ENCODE assay signal across 32 cellular contexts in genomic region chr18:770583-770961, GRCh38. TPM values are rescaled to one million over a fixed set of nuclear protein-coding genes. Genes with fewer than 3 reads are reported as not detected.
DNase-seq lines count a peak whose midpoint lies in the region; ATAC-seq, FAIRE-seq and TF ChIP-seq lines count a peak whose summit lies in the region.
"Had no signal": no experiment of that assay in that cellular context is flagged by ENCODE, and none has a peak within 500 bp of the region (broad histone marks: within the 10 kb centered on the region; RNA-seq: fewer than 3 reads in every experiment).

No MANE protein-coding gene starts in this region.

- H3K4me3 Mint-ChIP-seq in CD8-positive, alpha-beta T cell, result no peak overlapping the region
- H3K4me3 Mint-ChIP-seq in activated naive CD8-positive, alpha-beta T cell treated with anti-CD3 and anti-CD28 coated beads, Interleukin-2, amount 50 U/mL, for 24 hours, result no peak overlapping the region
- H3K4me3 Mint-ChIP-seq in mesothelial cell of epicardium, result no peak overlapping the region
- H3K4me3 Mint-ChIP-seq in CD14-positive monocyte, result peak overlapping the region in 1 of 2 donors; percentile 40
- H3K4me3 Mint-ChIP-seq: activated CD4-positive, alpha-beta T cell treated with anti-CD3 and anti-CD28 coated beads, Interleukin-2, amount 10 ng/mL, durations not matched to agents 24 days and 14 days; activated naive CD4-positive, alpha-beta T cell treated with anti-CD3 and anti-CD28 coated beads for 36 hours; endodermal cell; T-helper 2 cell treated with Interferon-gamma antibody and Interleukin-4, amounts not matched to agents 5 μg/mL and 100 μg/mL, for 36 hours had no signal

- peaks cover 12% of the 10 kb centered on the region for H3K36me3 Mint-ChIP-seq in CD8-positive, alpha-beta T cell
- H3K36me3 Mint-ChIP-seq in activated naive CD8-positive, alpha-beta T cell treated with anti-CD3 and anti-CD28 coated beads, Interleukin-2, amount 50 U/mL, for 24 hours (ENCODE audit: low read depth), result peaks cover 16% of the 10 kb centered on the region
- no peaks in the 10 kb centered on the region for H3K36me3 Mint-ChIP-seq in mesothelial cell of epicardium
- H3K36me3 Mint-ChIP-seq in CD14-positive monocyte, result no peaks in the 10 kb centered on the region

- DNase-seq in CD8-positive, alpha-beta T cell, result no peak
- DNase-seq in H54 (ENCODE audit: insufficient read length, low spot score), result no peak
- DNase-seq in activated naive CD8-positive, alpha-beta T cell treated with anti-CD3 and anti-CD28 coated beads, Interleukin-2, amount 50 U/mL, for 24 hours, result no peak
- no peak for DNase-seq in mesothelial cell of epicardium (ENCODE audit: low spot score in 2 of 2, unreplicated experiment in 2 of 2)
- no peak for DNase-seq in esophagus muscularis mucosa (ENCODE audit: extremely low spot score)
- no peak for DNase-seq in ovary
- DNase-seq in omental fat pad (ENCODE audit: low spot score), result no peak
- DNase-seq in CD14-positive monocyte (ENCODE audit: low spot score), result no peak
- DNase-seq: activated CD4-positive, alpha-beta T cell treated with anti-CD3 and anti-CD28 coated beads, Interleukin-2, amount 10 ng/mL, durations not matched to agents 24 days and 14 days; activated naive CD4-positive, alpha-beta T cell treated with anti-CD3 and anti-CD28 coated beads for 36 hours; activated T-cell treated with anti-CD3 and anti-CD28 coated beads, Interleukin-2, amount 50 U/mL, for 48 hours; aorta; cortex of kidney; DMS153; endodermal cell; MV-4-11; NCI-H1694; NCI-H748 treated with DMSO at 0.1 percent for 48 hours; pancreas; right lobe of liver; stimulated activated CD4-positive, alpha-beta T cell treated with anti-CD3 and anti-CD28 coated beads, Interleukin-4, amount 100 ng/mL, for 4 hours; stimulated activated naive CD4-positive, alpha-beta T cell treated with Interleukin-2 at 50 U/mL for 16 hours had no signal

- peak overlapping the region; percentile 0 for H3K27ac Mint-ChIP-seq in CD8-positive, alpha-beta T cell
- H3K27ac Mint-ChIP-seq in activated naive CD8-positive, alpha-beta T cell treated with anti-CD3 and anti-CD28 coated beads, Interleukin-2, amount 50 U/mL, for 24 hours, result peak overlapping the region; percentile 8
- peak overlapping the region; percentile 54 for H3K27ac Mint-ChIP-seq in mesothelial cell of epicardium
- peak overlapping the region in 1 of 7 donors; percentile 11 for H3K27ac Mint-ChIP-seq in CD14-positive monocyte
- H3K27ac Mint-ChIP-seq: activated CD4-positive, alpha-beta T cell treated with anti-CD3 and anti-CD28 coated beads, Interleukin-2, amount 10 ng/mL, durations not matched to agents 24 days and 14 days; activated naive CD4-positive, alpha-beta T cell treated with anti-CD3 and anti-CD28 coated beads for 36 hours; endodermal cell; T-helper 2 cell treated with Interferon-gamma antibody and Interleukin-4, amounts not matched to agents 5 μg/mL and 100 μg/mL, for 36 hours had no signal

- ATAC-seq in CD8-positive, alpha-beta T cell, result no peak
- ATAC-seq in activated naive CD8-positive, alpha-beta T cell treated with anti-CD3 and anti-CD28 coated beads, Interleukin-2, amount 50 U/mL, for 24 hours, result no peak
- ATAC-seq in omental fat pad (ENCODE audit: low FRiP score), result no peak
- ATAC-seq: gastroesophageal sphincter, pancreas, SK-N-SH treated with all-trans-retinoic acid at 6 μM for 48 hours had no signal

- H3K9me3 ChIP-seq in CD8-positive, alpha-beta T cell (ENCODE audit: low read length), result no peaks in the 10 kb centered on the region
- H3K9me3 ChIP-seq in esophagus muscularis mucosa, result no peaks in the 10 kb centered on the region
- no peaks in the 10 kb centered on the region for H3K9me3 ChIP-seq in ovary
- H3K9me3 ChIP-seq: gastroesophageal sphincter, pancreas, right lobe of liver had no signal

- intact Hi-C loops in CD8-positive, alpha-beta T cell (cut with DNase I, micrococcal nuclease), result no loop called here
- intact Hi-C loops in esophagus muscularis mucosa (cut with DNase I), result no loop called here
- intact Hi-C loops in ovary (cut with DNase I), result no loop called here
- intact Hi-C loops in CD14-positive monocyte (cut with micrococcal nuclease), result no loop called here

- TF ChIP-seq EP300 in esophagus muscularis mucosa (IDR thresholded peaks at IDR 0.05) (no peak), ovary (IDR thresholded peaks at IDR 0.05) (no peak)

- H3K4me3 ChIP-seq in CD8-positive, alpha-beta T cell (ENCODE audit: low read depth, low read length), result no peak overlapping the region
- H3K4me3 ChIP-seq in esophagus muscularis mucosa (no peak overlapping the region), ovary (no peak overlapping the region)
- H3K4me3 ChIP-seq: cardiac muscle cell, gastroesophageal sphincter, lung, pancreas, right lobe of liver had no signal

- no peak for TF ChIP-seq CTCF in CD8-positive, alpha-beta T cell (IDR thresholded peaks at IDR 0.05)
- no peak for TF ChIP-seq CTCF in mesothelial cell of epicardium (IDR thresholded peaks at IDR 0.05; ENCODE audit: unreplicated experiment)
- TF ChIP-seq CTCF in esophagus muscularis mucosa (IDR thresholded peaks at IDR 0.05), result no peak
- no peak for TF ChIP-seq CTCF in ovary (IDR thresholded peaks at IDR 0.05)
- TF ChIP-seq CTCF in omental fat pad (IDR thresholded peaks at IDR 0.05), result no peak
- TF ChIP-seq CTCF in CD14-positive monocyte (IDR thresholded peaks at IDR 0.05), result no peak

- CTCF ChIA-PET in CD8-positive, alpha-beta T cell (lab: Charles Lee), result interaction anchor here (1.4 kb wide), 1 partner anchor 68 kb away, joined by 3 read pairs; no protein-coding TSS in a partner anchor

- POLR2A ChIA-PET in CD8-positive, alpha-beta T cell (lab: Charles Lee), result interaction anchor here (1.8 kb wide), 1 partner anchor 13 kb away, joined by 5 read pairs; no protein-coding TSS in a partner anchor

- TF ChIP-seq POLR2A in H54 (IDR thresholded peaks at IDR 0.05; ENCODE audit: low read depth, low read length), result no peak
- TF ChIP-seq POLR2A in esophagus muscularis mucosa (IDR thresholded peaks at IDR 0.05; ENCODE audit: low read depth), result no peak
- TF ChIP-seq POLR2A in ovary (IDR thresholded peaks at IDR 0.05), result no peak

- H3K27me3 Mint-ChIP-seq in CD8-positive, alpha-beta T cell (ENCODE audit: low read depth), result no peaks in the 10 kb centered on the region
- H3K27me3 Mint-ChIP-seq in activated naive CD8-positive, alpha-beta T cell treated with anti-CD3 and anti-CD28 coated beads, Interleukin-2, amount 50 U/mL, for 24 hours, result no peaks in the 10 kb centered on the region
- H3K27me3 Mint-ChIP-seq in mesothelial cell of epicardium (ENCODE audit: low read depth) (no peaks in the 10 kb centered on the region), CD14-positive monocyte (ENCODE audit: low read depth in 3 of 3) (peaks cover 35 to 46% (median 36%) of the 10 kb centered on the region in 3 donors)
- H3K27me3 Mint-ChIP-seq: activated CD4-positive, alpha-beta T cell treated with anti-CD3 and anti-CD28 coated beads, Interleukin-2, amount 10 ng/mL, durations not matched to agents 24 days and 14 days had no signal

- no peaks in the 10 kb centered on the region for H3K9me3 Mint-ChIP-seq in CD8-positive, alpha-beta T cell
- H3K9me3 Mint-ChIP-seq in activated naive CD8-positive, alpha-beta T cell treated with anti-CD3 and anti-CD28 coated beads, Interleukin-2, amount 50 U/mL, for 24 hours, result no peaks in the 10 kb centered on the region
- H3K9me3 Mint-ChIP-seq in mesothelial cell of epicardium (no peaks in the 10 kb centered on the region), CD14-positive monocyte (peaks cover 0 to 3% (median 0%) of the 10 kb centered on the region in 7 donors)
- H3K9me3 Mint-ChIP-seq: activated CD4-positive, alpha-beta T cell treated with anti-CD3 and anti-CD28 coated beads, Interleukin-2, amount 10 ng/mL, durations not matched to agents 24 days and 14 days; activated naive CD4-positive, alpha-beta T cell treated with anti-CD3 and anti-CD28 coated beads for 36 hours; endodermal cell; T-helper 2 cell treated with Interferon-gamma antibody and Interleukin-4, amounts not matched to agents 5 μg/mL and 100 μg/mL, for 36 hours had no signal

- FAIRE-seq in H54 (lab: Jason Lieb, UNC), result peak; percentile 27
- FAIRE-seq: GM18507, H1, HTR-8/SVneo, pancreas had no signal

- H3K4me1 Mint-ChIP-seq in CD8-positive, alpha-beta T cell (ENCODE audit: low read depth), result peaks cover 29% of the 10 kb centered on the region
- peaks cover 22% of the 10 kb centered on the region for H3K4me1 Mint-ChIP-seq in activated naive CD8-positive, alpha-beta T cell treated with anti-CD3 and anti-CD28 coated beads, Interleukin-2, amount 50 U/mL, for 24 hours
- H3K4me1 Mint-ChIP-seq in mesothelial cell of epicardium (peaks cover 9% of the 10 kb centered on the region), CD14-positive monocyte (no peaks in the 10 kb centered on the region)

- no peaks in the 10 kb centered on the region for H3K36me3 ChIP-seq in CD8-positive, alpha-beta T cell (ENCODE audit: insufficient read depth, low read length)
- H3K36me3 ChIP-seq in esophagus muscularis mucosa, result no peaks in the 10 kb centered on the region
- no peaks in the 10 kb centered on the region for H3K36me3 ChIP-seq in ovary
- H3K36me3 ChIP-seq: cardiac muscle cell, gastroesophageal sphincter, pancreas, right lobe of liver had no signal

- H3K27me3 ChIP-seq in CD8-positive, alpha-beta T cell (ENCODE audit: insufficient read depth, low read length), result no peaks in the 10 kb centered on the region
- H3K27me3 ChIP-seq in esophagus muscularis mucosa (no peaks in the 10 kb centered on the region), ovary (no peaks in the 10 kb centered on the region)
- H3K27me3 ChIP-seq: cardiac muscle cell, gastroesophageal sphincter, pancreas, right lobe of liver had no signal

- H3K27ac ChIP-seq in CD8-positive, alpha-beta T cell (ENCODE audit: low read depth, low read length), result no peak overlapping the region
- H3K27ac ChIP-seq in esophagus muscularis mucosa (replicated peaks in 1 of 4) (no peak overlapping the region), ovary (no peak overlapping the region)
- H3K27ac ChIP-seq: cardiac muscle cell, gastroesophageal sphincter, KMS-11, pancreas, right lobe of liver, RWPE1 had no signal

- H3K4me1 ChIP-seq in CD8-positive, alpha-beta T cell (ENCODE audit: insufficient read depth, low read length), result no peaks in the 10 kb centered on the region
- H3K4me1 ChIP-seq in esophagus muscularis mucosa (peaks cover 0 to 5% (median 0%) of the 10 kb centered on the region in 4 donors), ovary (ENCODE audit: insufficient read depth) (no peaks in the 10 kb centered on the region)
- H3K4me1 ChIP-seq: gastroesophageal sphincter, pancreas had no signal

RNA-seq across cellular contexts. Expression of gene YES1, which starts 41.5 kb away (rescaled TPM):
- 10 to 100 TPM; 35.1 to 38.0 TPM for total RNA-seq in CD8-positive, alpha-beta T cell
- 46.5 to 53.1 TPM (median 47.5 TPM) in 3 replicates for total RNA-seq in mesothelial cell of epicardium
- 100 to 1,000 TPM in 3 of 4 donors, 10 to 100 TPM in 1; 94.6 to 143 (median 116) TPM for total RNA-seq in esophagus muscularis mucosa
- total RNA-seq in ovary, result 10 to 100 TPM; 30.7 to 95.1 (median 35.1) TPM
- polyA plus RNA-seq in ovary, result 10 to 100 TPM; 14.3 to 18.2 TPM
- 100 to 1,000 TPM in 2 of 4 donors, 10 to 100 TPM in 2; 75.2 to 149 (median 108) TPM for total RNA-seq in omental fat pad
- polyA plus RNA-seq in CD14-positive monocyte, result not detected

RNA-seq across cellular contexts. Expression of gene ENOSF1, which starts 58.1 kb away (rescaled TPM):
- total RNA-seq in CD8-positive, alpha-beta T cell, result 10 to 100 TPM; 32.2 to 39.7 TPM
- total RNA-seq in mesothelial cell of epicardium (69.5 to 77.1 TPM (median 71.6 TPM) in 3 replicates), esophagus muscularis mucosa (10 to 100 TPM; 21.6 to 53.2 (median 26.1) TPM), ovary (10 to 100 TPM; 45.1 to 94.9 (median 55.1) TPM), omental fat pad (100 to 1,000 TPM in 1 of 4 donors, 10 to 100 TPM in 3; 31.7 to 104 (median 45.2) TPM)
- polyA plus RNA-seq in ovary (10 to 100 TPM; 29.2 to 52.7 TPM), CD14-positive monocyte (1 to 10 TPM; 2.2 to 2.3 TPM)
